In the genomic region with DNA sequence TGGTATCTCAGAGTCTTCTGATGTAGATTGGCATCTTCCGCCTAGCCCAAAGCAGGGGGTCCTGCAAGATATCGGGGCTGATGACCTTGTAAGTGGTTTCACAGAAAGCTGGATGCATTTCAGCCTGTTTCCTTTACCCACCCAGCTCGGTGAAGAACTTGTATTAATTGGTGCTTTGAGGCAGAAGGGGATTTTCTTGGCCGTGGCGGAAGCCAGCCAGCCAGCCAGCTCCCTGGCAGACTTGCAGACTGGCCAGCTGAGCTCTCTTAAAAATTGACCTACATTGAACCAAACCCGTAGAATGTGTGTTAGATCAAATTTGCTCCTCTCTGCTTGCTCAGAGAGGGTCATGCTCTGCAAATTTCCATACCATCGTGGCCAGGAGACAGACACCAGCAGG, we compare ENCODE assay signal across 13 cellular contexts.
"Had no signal": no experiment of that assay in that cellular context is flagged by ENCODE, and none has a peak within 500 bp of the region (broad histone marks: within the 10 kb centered on the region; RNA-seq: fewer than 3 reads in every experiment).

No MANE protein-coding gene starts in this region.

- H3K4me1 ChIP-seq: adrenal gland, lower lobe of right lung, pancreas had no signal

- H3K27me3 Mint-ChIP-seq: activated CD4-positive, alpha-beta T cell treated with anti-CD3 and anti-CD28 coated beads, Interleukin-2, amount 10 ng/mL, durations not matched to agents 24 days and 14 days had no signal

- H3K4me3 ChIP-seq: adrenal gland, lower lobe of right lung, mucosa of descending colon, pancreas had no signal

- H3K36me3 ChIP-seq: adrenal gland, brain microvascular endothelial cell, lower lobe of right lung, pancreas had no signal

- H3K9me3 Mint-ChIP-seq: activated naive CD4-positive, alpha-beta T cell treated with anti-CD3 and anti-CD28 coated beads for 36 hours; dendritic cell treated with granulocyte-macrophage colony-stimulating factor and Interleukin-4, amounts not matched to agents 40 ng/mL and 50 ng/mL, for 4 days; natural killer cell; T-helper 1 cell treated with Interleukin-12 subunit alpha and Interleukin-12 subunit beta and Interleukin-4 antibody, amounts not matched to agents 30 μg/mL and 1 μg/mL, for 36 hours had no signal

- H3K9me3 ChIP-seq: adrenal gland, lower lobe of right lung, mucosa of descending colon, pancreas had no signal

- H3K4me3 Mint-ChIP-seq: activated CD4-positive, alpha-beta T cell treated with anti-CD3 and anti-CD28 coated beads, Interleukin-2, amount 10 ng/mL, durations not matched to agents 24 days and 14 days; activated naive CD4-positive, alpha-beta T cell treated with anti-CD3 and anti-CD28 coated beads for 36 hours; dendritic cell treated with granulocyte-macrophage colony-stimulating factor and Interleukin-4, amounts not matched to agents 40 ng/mL and 50 ng/mL, for 4 days; natural killer cell; T-helper 1 cell treated with Interleukin-12 subunit alpha and Interleukin-12 subunit beta and Interleukin-4 antibody, amounts not matched to agents 30 μg/mL and 1 μg/mL, for 36 hours had no signal

- H3K27me3 ChIP-seq: adrenal gland, brain microvascular endothelial cell, pancreas had no signal

- H3K27ac ChIP-seq: adrenal gland, brain microvascular endothelial cell, lower lobe of right lung, pancreas had no signal

- H3K36me3 Mint-ChIP-seq: natural killer cell had no signal

- H3K27ac Mint-ChIP-seq: activated CD4-positive, alpha-beta T cell treated with anti-CD3 and anti-CD28 coated beads, Interleukin-2, amount 10 ng/mL, durations not matched to agents 24 days and 14 days; activated naive CD4-positive, alpha-beta T cell treated with anti-CD3 and anti-CD28 coated beads for 36 hours; dendritic cell treated with granulocyte-macrophage colony-stimulating factor and Interleukin-4, amounts not matched to agents 40 ng/mL and 50 ng/mL, for 4 days; natural killer cell; T-helper 1 cell treated with Interleukin-12 subunit alpha and Interleukin-12 subunit beta and Interleukin-4 antibody, amounts not matched to agents 30 μg/mL and 1 μg/mL, for 36 hours had no signal

- H3K4me1 Mint-ChIP-seq: activated CD4-positive, alpha-beta T cell treated with anti-CD3 and anti-CD28 coated beads, Interleukin-2, amount 10 ng/mL, durations not matched to agents 24 days and 14 days; natural killer cell had no signal

- DNase-seq: activated CD4-positive, alpha-beta T cell treated with anti-CD3 and anti-CD28 coated beads, Interleukin-2, amount 10 ng/mL, durations not matched to agents 24 days and 14 days; activated CD8-positive, alpha-beta memory T cell treated with anti-CD3 and anti-CD28 coated beads for 24 hours; activated naive CD4-positive, alpha-beta T cell treated with anti-CD3 and anti-CD28 coated beads for 36 hours; adrenal gland; brain microvascular endothelial cell; lower lobe of right lung; mucosa of descending colon; natural killer cell; pancreas; stimulated activated CD4-positive, alpha-beta T cell treated with anti-CD3 and anti-CD28 coated beads, Interleukin-12 subunit alpha, Interleukin-12 subunit beta, amount 100 ng/mL, for 4 hours; stimulated activated naive CD4-positive, alpha-beta T cell treated with Interleukin-2 at 50 U/mL for 16 hours had no signal
